In the genomic region with DNA sequence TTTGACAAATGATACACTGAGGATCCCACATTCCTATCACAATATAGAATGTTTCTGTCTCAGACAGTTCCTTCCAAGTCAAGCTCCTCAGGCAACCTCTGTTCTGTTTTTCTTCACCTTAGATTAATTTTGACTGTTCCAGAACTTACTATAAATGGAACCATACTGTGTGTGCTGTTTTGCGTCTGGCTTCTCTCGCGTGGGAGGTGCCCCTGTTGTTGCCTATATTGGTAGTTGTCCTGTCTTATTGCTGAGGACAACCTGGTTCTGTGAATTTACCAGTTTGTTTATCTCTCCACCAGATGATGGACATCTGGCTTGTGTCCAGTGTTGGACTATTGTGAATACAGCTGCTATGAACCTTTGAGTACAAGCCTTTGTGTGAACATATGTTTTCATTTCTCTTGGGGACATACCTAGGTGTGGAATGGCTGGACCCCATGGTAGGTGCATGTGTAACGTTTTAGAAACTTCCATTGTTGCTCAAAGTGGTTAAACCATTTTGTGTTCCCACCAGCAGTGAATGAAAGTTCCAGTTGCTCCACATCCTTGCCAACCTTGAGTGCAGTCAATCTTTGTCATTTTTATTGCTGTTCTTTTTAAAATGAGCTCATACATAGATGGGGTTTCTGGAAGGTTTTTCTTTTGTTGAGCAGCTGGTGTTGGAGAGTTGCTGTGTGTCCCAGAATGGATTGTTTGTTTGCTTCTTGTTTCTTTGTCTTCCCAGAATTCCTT, we compare ENCODE assay signal across 34 cellular contexts. TPM values are rescaled to one million over a fixed set of nuclear protein-coding genes. Genes with fewer than 3 reads are reported as not detected.
DNase-seq lines count a peak whose midpoint lies in the region; ATAC-seq and TF ChIP-seq lines count a peak whose summit lies in the region.
"Had no signal": no experiment of that assay in that cellular context is flagged by ENCODE, and none has a peak within 500 bp of the region (broad histone marks: within the 10 kb centered on the region; RNA-seq: fewer than 3 reads in every experiment).

No MANE protein-coding gene starts in this region.

- H3K4me3 Mint-ChIP-seq in T-helper 2 cell treated with Interferon-gamma antibody and Interleukin-4, amounts not matched to agents 5 μg/mL and 100 μg/mL, for 36 hours: no peak overlapping the region
- H3K4me3 Mint-ChIP-seq: activated CD8-positive, alpha-beta T cell treated with anti-CD3 and anti-CD28 coated beads, Interleukin-2, amount 10 ng/mL, durations not matched to agents 7 days and 5 days; activated naive CD4-positive, alpha-beta T cell treated with anti-CD3 and anti-CD28 coated beads, Interleukin-2, amount 10 ng/mL, durations not matched to agents 7 days and 5 days; brain; dendritic cell treated with granulocyte-macrophage colony-stimulating factor and Interleukin-4, amounts not matched to agents 40 ng/mL and 50 ng/mL, for 4 days; endodermal cell; memory B cell; neural progenitor cell had no signal

- peaks cover 3% of the 10 kb centered on the region for H3K27me3 Mint-ChIP-seq in T-helper 2 cell treated with Interferon-gamma antibody and Interleukin-4, amounts not matched to agents 5 μg/mL and 100 μg/mL, for 36 hours (ENCODE audit: low read depth)

- H3K4me3 ChIP-seq in adipocyte (ENCODE audit: low read length) (no peak overlapping the region), gastrocnemius medialis (no peak overlapping the region)
- H3K4me3 ChIP-seq: BLaER1 treated with 17β-estradiol and CSF1 and Interleukin-3, amounts not matched to agents 10 nM and 100 nM; GM23248; left lung; neural progenitor cell; PC-9; spleen; testis had no signal

- peak; percentile 57 for DNase-seq in DMS153 treated with DMSO at 0.1 percent for 48 hours (lab: John Stamatoyannopoulos, UW; ENCODE audit: unreplicated experiment)
- DNase-seq in NCI-H2029 (lab: John Stamatoyannopoulos, UW): peak; percentile 66
- DNase-seq in adipocyte (ENCODE audit: low read depth): peak; percentile 56
- no peak for DNase-seq in gastrocnemius medialis
- no peak for DNase-seq in T-helper 2 cell treated with Interferon-gamma antibody and Interleukin-4, amounts not matched to agents 5 μg/mL and 100 μg/mL, for 36 hours (ENCODE audit: low spot score)
- DNase-seq in OCI-M2 (lab: John Stamatoyannopoulos, UW; ENCODE audit: unreplicated experiment): no peak
- DNase-seq: activated CD4-positive, alpha-beta T cell treated with anti-CD3 and anti-CD28 coated beads for 4 hours; activated CD8-positive, alpha-beta T cell treated with anti-CD3 and anti-CD28 coated beads, Interleukin-2, amount 10 ng/mL, durations not matched to agents 7 days and 5 days; activated naive CD4-positive, alpha-beta T cell treated with anti-CD3 and anti-CD28 coated beads, Interleukin-2, amount 10 ng/mL, durations not matched to agents 7 days and 5 days; amniotic stem cell; COR-L47; GM23248; islet precursor cell; left lung; NCI-H1105; NCI-H187 treated with DMSO at 0.1 percent for 48 hours; NCI-H446 treated with DMSO at 0.1 percent for 48 hours; NK-92 treated with Interleukin-12 subunit alpha and Interleukin-12 subunit beta, amount 100 ng/mL, for 24 hours; PC-9; spleen; stimulated activated CD4-positive, alpha-beta T cell treated with anti-CD3 and anti-CD28 coated beads, Interleukin-2, amount 100 ng/mL, for 24 hours; stimulated activated naive CD8-positive, alpha-beta T cell treated with anti-CD3 and anti-CD28 coated beads, Interleukin-15, Interleukin-2, amounts not matched to agents 100 U/mL and 50 U/mL, for 24 hours; testis had no signal

- H3K9me3 Mint-ChIP-seq in T-helper 2 cell treated with Interferon-gamma antibody and Interleukin-4, amounts not matched to agents 5 μg/mL and 100 μg/mL, for 36 hours: no peaks in the 10 kb centered on the region
- H3K9me3 Mint-ChIP-seq: activated naive CD4-positive, alpha-beta T cell treated with anti-CD3 and anti-CD28 coated beads, Interleukin-2, amount 10 ng/mL, durations not matched to agents 7 days and 5 days; dendritic cell treated with granulocyte-macrophage colony-stimulating factor and Interleukin-4, amounts not matched to agents 40 ng/mL and 50 ng/mL, for 4 days; endodermal cell; memory B cell; neural progenitor cell had no signal

- H3K36me3 Mint-ChIP-seq in T-helper 2 cell treated with Interferon-gamma antibody and Interleukin-4, amounts not matched to agents 5 μg/mL and 100 μg/mL, for 36 hours (ENCODE audit: low read depth): no peaks in the 10 kb centered on the region
- H3K36me3 Mint-ChIP-seq: activated naive CD4-positive, alpha-beta T cell treated with anti-CD3 and anti-CD28 coated beads, Interleukin-2, amount 10 ng/mL, durations not matched to agents 7 days and 5 days; brain; memory B cell; neural progenitor cell had no signal

- no peaks in the 10 kb centered on the region for H3K9me3 ChIP-seq in adipocyte (ENCODE audit: control insufficient read depth, low read length)
- H3K9me3 ChIP-seq in gastrocnemius medialis: no peaks in the 10 kb centered on the region
- H3K9me3 ChIP-seq: BLaER1 treated with 17β-estradiol and CSF1 and Interleukin-3, amounts not matched to agents 10 nM and 100 nM; heart left ventricle; left lung; spleen; testis had no signal

- TF ChIP-seq CTCF in gastrocnemius medialis (IDR thresholded peaks at IDR 0.05 in 4 of 5, conservative IDR thresholded peaks at IDR 0.05 in 1 of 5): no peak

- H3K9ac ChIP-seq in adipocyte (ENCODE audit: low read length): no peak overlapping the region
- H3K9ac ChIP-seq: BLaER1 treated with 17β-estradiol and CSF1 and Interleukin-3, amounts not matched to agents 10 nM and 100 nM; GM23248; neural progenitor cell; parathyroid adenoma had no signal

- in situ Hi-C loops in gastrocnemius medialis (cut with MboI; ENCODE audit: low sequenced_read_pairs in 4 of 4): no loop called here

- H3K4me1 ChIP-seq in adipocyte (ENCODE audit: control insufficient read depth, insufficient read depth, low read length) (peaks cover 10% of the 10 kb centered on the region), gastrocnemius medialis (peaks cover 3 to 7% of the 10 kb centered on the region in 2 donors)
- H3K4me1 ChIP-seq: BLaER1 treated with 17β-estradiol and CSF1 and Interleukin-3, amounts not matched to agents 10 nM and 100 nM; parathyroid adenoma had no signal

- H3K27ac Mint-ChIP-seq in T-helper 2 cell treated with Interferon-gamma antibody and Interleukin-4, amounts not matched to agents 5 μg/mL and 100 μg/mL, for 36 hours: no peak overlapping the region
- H3K27ac Mint-ChIP-seq: activated CD8-positive, alpha-beta T cell treated with anti-CD3 and anti-CD28 coated beads, Interleukin-2, amount 10 ng/mL, durations not matched to agents 7 days and 5 days; activated naive CD4-positive, alpha-beta T cell treated with anti-CD3 and anti-CD28 coated beads, Interleukin-2, amount 10 ng/mL, durations not matched to agents 7 days and 5 days; dendritic cell treated with granulocyte-macrophage colony-stimulating factor and Interleukin-4, amounts not matched to agents 40 ng/mL and 50 ng/mL, for 4 days; endodermal cell; memory B cell; neural progenitor cell had no signal

- TF ChIP-seq POLR2A in gastrocnemius medialis (IDR thresholded peaks at IDR 0.05): no peak

- intact Hi-C loops in gastrocnemius medialis (cut with DNase I; ENCODE audit: low total_unique reads): no loop called here

- H3K27me3 ChIP-seq in adipocyte (replicated peaks; ENCODE audit: control insufficient read depth, insufficient read depth, low read length): peaks cover 56% of the 10 kb centered on the region
- H3K27me3 ChIP-seq in gastrocnemius medialis: peaks cover 19 to 52% (median 39%) of the 10 kb centered on the region in 3 donors
- H3K27me3 ChIP-seq: BLaER1 treated with 17β-estradiol and CSF1 and Interleukin-3, amounts not matched to agents 10 nM and 100 nM; neural progenitor cell; testis had no signal

- H3K36me3 ChIP-seq in adipocyte (ENCODE audit: control insufficient read depth, insufficient read depth, low read length, severe bottlenecking): no peaks in the 10 kb centered on the region
- H3K36me3 ChIP-seq in gastrocnemius medialis: no peaks in the 10 kb centered on the region
- H3K36me3 ChIP-seq: BLaER1 treated with 17β-estradiol and CSF1 and Interleukin-3, amounts not matched to agents 10 nM and 100 nM; heart left ventricle; left lung; neural progenitor cell; spleen had no signal

- peak overlapping the region in 3 of 4 donors; percentile 37 to 54 (median 38) for H3K27ac ChIP-seq in gastrocnemius medialis
- H3K27ac ChIP-seq: BLaER1 treated with 17β-estradiol and CSF1 and Interleukin-3, amounts not matched to agents 10 nM and 100 nM; GM23248; neural progenitor cell; parathyroid adenoma; PC-9; spleen; testis had no signal

- no peaks in the 10 kb centered on the region for H3K4me1 Mint-ChIP-seq in T-helper 2 cell treated with Interferon-gamma antibody and Interleukin-4, amounts not matched to agents 5 μg/mL and 100 μg/mL, for 36 hours (ENCODE audit: low read depth)
- H3K4me1 Mint-ChIP-seq: activated naive CD4-positive, alpha-beta T cell treated with anti-CD3 and anti-CD28 coated beads, Interleukin-2, amount 10 ng/mL, durations not matched to agents 7 days and 5 days; memory B cell; neural progenitor cell had no signal

- ATAC-seq in gastrocnemius medialis: peak in 1 of 2 donors; percentile 13
- no peak for ATAC-seq in GM19463 (IDR thresholded peaks at IDR 0.05; ENCODE audit: unreplicated experiment)
- ATAC-seq: activated CD8-positive, alpha-beta T cell treated with anti-CD3 and anti-CD28 coated beads, Interleukin-2, amount 10 ng/mL, durations not matched to agents 7 days and 5 days; heart left ventricle; left lung; Right ventricle myocardium inferior; stimulated activated naive CD8-positive, alpha-beta T cell treated with anti-CD3 and anti-CD28 coated beads, Interleukin-15, Interleukin-2, amounts not matched to agents 100 U/mL and 50 U/mL, for 24 hours had no signal

RNA-seq across cellular contexts. Expression of a gene that starts 18.1 kb away (rescaled TPM):
- 1 to 10 TPM; 1.9 to 8.5 (median 7.7) TPM for total RNA-seq in gastrocnemius medialis
- total RNA-seq: activated CD8-positive, alpha-beta T cell treated with anti-CD3 and anti-CD28 coated beads, Interleukin-2, amount 10 ng/mL, durations not matched to agents 7 days and 5 days; fibroblast of villous mesenchyme; GM23248 had no signal

Comparison
In these comparisons a context has a peak if more than half of its experiments do, and no peak if none do; other contexts are left out.
1. DNase-seq: peak in DMS153 treated with DMSO at 0.1 percent for 48 hours (single experiment), NCI-H2029 (single experiment) and adipocyte (single experiment); none in gastrocnemius medialis (0 of 2), T-helper 2 cell treated with Interferon-gamma antibody and Interleukin-4, amounts not matched to agents 5 μg/mL and 100 μg/mL, for 36 hours (single experiment) and OCI-M2 (single experiment).